In the genomic region with DNA sequence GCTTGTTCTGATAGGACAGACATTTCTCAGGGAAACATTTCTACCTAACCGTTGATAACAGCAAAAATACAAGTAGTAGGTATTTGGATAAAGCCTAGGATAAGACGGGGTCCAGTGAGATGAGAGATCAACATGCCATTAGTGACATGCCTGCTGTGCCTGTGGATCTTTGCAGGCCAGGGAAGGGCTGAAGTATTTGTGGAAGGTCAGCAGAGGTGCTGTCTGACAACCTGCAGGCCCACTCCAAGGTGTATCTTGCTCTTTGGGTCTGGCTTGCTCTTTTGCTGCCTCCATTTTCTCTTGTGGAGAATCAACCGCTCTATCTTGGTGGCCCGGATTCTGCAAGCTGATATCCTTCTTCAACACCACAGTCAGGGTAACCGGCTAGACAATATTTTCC, we compare ENCODE assay signal across 33 cellular contexts. TPM values are rescaled to one million over a fixed set of nuclear protein-coding genes. Genes with fewer than 3 reads are reported as not detected.
"Had no signal": no experiment of that assay in that cellular context is flagged by ENCODE, and none has a peak within 500 bp of the region (broad histone marks: within the 10 kb centered on the region; RNA-seq: fewer than 3 reads in every experiment).

No MANE protein-coding gene starts in this region.

- H3K27ac ChIP-seq: epithelial cell of prostate, esophagus squamous epithelium, lower lobe of right lung, pancreas, prostate gland, sigmoid colon, thyroid gland, upper lobe of right lung had no signal

- H3K36me3 ChIP-seq: esophagus squamous epithelium, lower lobe of right lung, pancreas, prostate gland, thyroid gland, upper lobe of right lung had no signal

- H3K4me3 ChIP-seq: esophagus squamous epithelium, lower lobe of right lung, mucosa of descending colon, pancreas, prostate gland, sigmoid colon, thyroid gland, upper lobe of right lung had no signal

- H3K27me3 ChIP-seq: esophagus squamous epithelium, pancreas, sigmoid colon, thyroid gland, upper lobe of right lung had no signal

- ATAC-seq: left colon; lower lobe of right lung; mucosa of descending colon; natural killer cell treated with Interleukin-12 subunit alpha and Interleukin-12 subunit beta and Interleukin-15 and Interleukin-18, amount 100 ng/mL, for 72 hours; pancreas; stimulated activated effector memory CD8-positive, alpha-beta T cell treated with anti-CD3 and anti-CD28 coated beads, Interleukin-12 subunit alpha, Interleukin-12 subunit beta, amount 100 ng/mL, for 72 hours; stimulated activated naive CD8-positive, alpha-beta T cell treated with anti-CD3 and anti-CD28 coated beads, Interleukin-15, amount 100 ng/mL, for 72 hours; upper lobe of right lung had no signal

- H3K9me3 ChIP-seq: esophagus squamous epithelium, lower lobe of right lung, mucosa of descending colon, pancreas, prostate gland, sigmoid colon, thyroid gland, upper lobe of right lung had no signal

- H3K27me3 Mint-ChIP-seq: stimulated activated naive CD8-positive, alpha-beta T cell treated with anti-CD3 and anti-CD28 coated beads, Interleukin-15, amount 100 ng/mL, for 72 hours had no signal

- H3K4me1 ChIP-seq: lower lobe of right lung, prostate gland, upper lobe of right lung had no signal

- H3K4me3 Mint-ChIP-seq: activated CD4-positive, alpha-beta memory T cell treated with anti-CD3 and anti-CD28 coated beads, Interleukin-2, amount 10 ng/mL, durations not matched to agents 7 days and 5 days; activated CD4-positive, alpha-beta T cell treated with anti-CD3 and anti-CD28 coated beads, Interleukin-2, amount 10 ng/mL, durations not matched to agents 7 days and 5 days; activated naive CD4-positive, alpha-beta T cell treated with anti-CD3 and anti-CD28 coated beads, Interleukin-2, amount 10 ng/mL, durations not matched to agents 7 days and 5 days; activated T-cell treated with anti-CD3 and anti-CD28 coated beads, Interleukin-2, amount 50 U/mL, for 24 hours; central memory CD8-positive, alpha-beta T cell; natural killer cell treated with Interleukin-12 subunit alpha and Interleukin-12 subunit beta and Interleukin-15 and Interleukin-18, amount 100 ng/mL, for 72 hours; stimulated activated effector memory CD8-positive, alpha-beta T cell treated with anti-CD3 and anti-CD28 coated beads, Interleukin-12 subunit alpha, Interleukin-12 subunit beta, amount 100 ng/mL, for 72 hours; stimulated activated naive CD8-positive, alpha-beta T cell treated with anti-CD3 and anti-CD28 coated beads, Interleukin-15, amount 100 ng/mL, for 72 hours had no signal

- H3K27ac Mint-ChIP-seq: activated CD4-positive, alpha-beta memory T cell treated with anti-CD3 and anti-CD28 coated beads, Interleukin-2, amount 10 ng/mL, durations not matched to agents 7 days and 5 days; activated CD4-positive, alpha-beta T cell treated with anti-CD3 and anti-CD28 coated beads, Interleukin-2, amount 10 ng/mL, durations not matched to agents 7 days and 5 days; activated naive CD4-positive, alpha-beta T cell treated with anti-CD3 and anti-CD28 coated beads, Interleukin-2, amount 10 ng/mL, durations not matched to agents 7 days and 5 days; activated T-cell treated with anti-CD3 and anti-CD28 coated beads, Interleukin-2, amount 50 U/mL, for 24 hours; natural killer cell treated with Interleukin-12 subunit alpha and Interleukin-12 subunit beta and Interleukin-15 and Interleukin-18, amount 100 ng/mL, for 72 hours; stimulated activated effector memory CD8-positive, alpha-beta T cell treated with anti-CD3 and anti-CD28 coated beads, Interleukin-12 subunit alpha, Interleukin-12 subunit beta, amount 100 ng/mL, for 72 hours; stimulated activated naive CD8-positive, alpha-beta T cell treated with anti-CD3 and anti-CD28 coated beads, Interleukin-15, amount 100 ng/mL, for 72 hours had no signal

- H3K4me1 Mint-ChIP-seq: activated CD4-positive, alpha-beta memory T cell treated with anti-CD3 and anti-CD28 coated beads, Interleukin-2, amount 10 ng/mL, durations not matched to agents 7 days and 5 days; activated CD4-positive, alpha-beta T cell treated with anti-CD3 and anti-CD28 coated beads, Interleukin-2, amount 10 ng/mL, durations not matched to agents 7 days and 5 days; activated naive CD4-positive, alpha-beta T cell treated with anti-CD3 and anti-CD28 coated beads, Interleukin-2, amount 10 ng/mL, durations not matched to agents 7 days and 5 days; central memory CD8-positive, alpha-beta T cell; stimulated activated effector memory CD8-positive, alpha-beta T cell treated with anti-CD3 and anti-CD28 coated beads, Interleukin-12 subunit alpha, Interleukin-12 subunit beta, amount 100 ng/mL, for 72 hours; stimulated activated naive CD8-positive, alpha-beta T cell treated with anti-CD3 and anti-CD28 coated beads, Interleukin-15, amount 100 ng/mL, for 72 hours had no signal

- H3K9me3 Mint-ChIP-seq: activated CD4-positive, alpha-beta memory T cell treated with anti-CD3 and anti-CD28 coated beads, Interleukin-2, amount 10 ng/mL, durations not matched to agents 7 days and 5 days; activated CD4-positive, alpha-beta T cell treated with anti-CD3 and anti-CD28 coated beads, Interleukin-2, amount 10 ng/mL, durations not matched to agents 7 days and 5 days; activated naive CD4-positive, alpha-beta T cell treated with anti-CD3 and anti-CD28 coated beads, Interleukin-2, amount 10 ng/mL, durations not matched to agents 7 days and 5 days; activated T-cell treated with anti-CD3 and anti-CD28 coated beads, Interleukin-2, amount 50 U/mL, for 24 hours; central memory CD8-positive, alpha-beta T cell; natural killer cell treated with Interleukin-12 subunit alpha and Interleukin-12 subunit beta and Interleukin-15 and Interleukin-18, amount 100 ng/mL, for 72 hours; stimulated activated effector memory CD8-positive, alpha-beta T cell treated with anti-CD3 and anti-CD28 coated beads, Interleukin-12 subunit alpha, Interleukin-12 subunit beta, amount 100 ng/mL, for 72 hours; stimulated activated naive CD8-positive, alpha-beta T cell treated with anti-CD3 and anti-CD28 coated beads, Interleukin-15, amount 100 ng/mL, for 72 hours had no signal

- H3K36me3 Mint-ChIP-seq: activated naive CD4-positive, alpha-beta T cell treated with anti-CD3 and anti-CD28 coated beads, Interleukin-2, amount 10 ng/mL, durations not matched to agents 7 days and 5 days; natural killer cell treated with Interleukin-12 subunit alpha and Interleukin-12 subunit beta and Interleukin-15 and Interleukin-18, amount 100 ng/mL, for 72 hours; stimulated activated effector memory CD8-positive, alpha-beta T cell treated with anti-CD3 and anti-CD28 coated beads, Interleukin-12 subunit alpha, Interleukin-12 subunit beta, amount 100 ng/mL, for 72 hours had no signal

- DNase-seq: activated CD4-positive, alpha-beta memory T cell treated with anti-CD3 and anti-CD28 coated beads, Interleukin-2, amount 10 ng/mL, durations not matched to agents 7 days and 5 days; activated CD4-positive, alpha-beta T cell treated with anti-CD3 and anti-CD28 coated beads for 1 hour; activated CD4-positive, alpha-beta T cell treated with anti-CD3 and anti-CD28 coated beads, Interleukin-2, amount 10 ng/mL, durations not matched to agents 7 days and 5 days; activated CD8-positive, alpha-beta memory T cell treated with anti-CD3 and anti-CD28 coated beads, Interleukin-2, amount 50 U/mL, for 48 hours; activated gamma-delta T cell; activated naive CD4-positive, alpha-beta T cell treated with anti-CD3 and anti-CD28 coated beads, Interleukin-2, amount 10 ng/mL, durations not matched to agents 7 days and 5 days; activated T-cell treated with anti-CD3 and anti-CD28 coated beads, Interleukin-2, amount 50 U/mL, for 24 hours; amygdala; dermis blood vessel endothelial cell; effector CD4-positive, alpha-beta T cell; esophagus squamous epithelium; foreskin melanocyte; kidney; left colon; lower lobe of right lung; mesenchymal stem cell; mucosa of descending colon; nucleus accumbens; pancreas; retina; sigmoid colon; small intestine; stimulated activated CD4-positive, alpha-beta T cell treated with anti-CD3 and anti-CD28 coated beads, Interleukin-4, amount 100 ng/mL, for 24 hours; stimulated activated naive CD8-positive, alpha-beta T cell treated with anti-CD3 and anti-CD28 coated beads, Interleukin-15, amount 100 ng/mL, for 72 hours; substantia nigra; T-helper 2 cell; thyroid gland; upper lobe of right lung had no signal

RNA-seq across cellular contexts. Expression of a gene that starts 46.7 kb away (rescaled TPM):
- total RNA-seq: activated CD4-positive, alpha-beta memory T cell treated with anti-CD3 and anti-CD28 coated beads, Interleukin-2, amount 10 ng/mL, durations not matched to agents 7 days and 5 days; activated CD4-positive, alpha-beta T cell treated with anti-CD3 and anti-CD28 coated beads, Interleukin-2, amount 10 ng/mL, durations not matched to agents 7 days and 5 days had no signal
